ENCODE assay signal across 9 cellular contexts in the genomic region with DNA sequence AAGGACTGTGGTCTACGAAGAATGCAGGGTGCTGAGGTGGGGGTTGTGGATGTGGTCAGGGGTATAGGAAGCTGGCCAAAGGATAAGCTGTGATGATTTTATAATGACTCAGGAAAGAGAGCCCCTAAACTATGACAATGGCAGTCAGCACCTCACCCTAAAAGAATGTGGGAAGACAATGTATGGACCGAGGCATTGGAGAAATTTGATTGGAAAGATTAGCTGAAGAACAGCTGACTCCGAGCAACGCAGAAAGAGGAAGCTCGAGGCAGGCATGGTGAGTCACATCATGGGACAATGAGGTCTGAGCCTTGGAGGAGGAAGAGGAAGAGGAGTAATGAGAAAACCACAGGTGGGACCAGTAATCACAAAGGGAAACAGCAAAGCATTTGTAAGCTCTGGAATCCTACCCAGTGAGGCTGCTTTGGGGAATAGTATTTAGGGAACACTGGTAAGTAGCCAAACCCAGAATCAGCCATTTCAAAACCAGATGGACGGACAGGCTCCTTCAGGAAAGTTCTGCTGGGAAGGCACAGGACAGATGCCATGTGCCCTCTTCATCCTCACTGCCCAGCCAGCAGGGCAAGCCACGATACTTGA.
DNase-seq lines count a peak whose midpoint lies in the region; ATAC-seq, FAIRE-seq and TF ChIP-seq lines count a peak whose summit lies in the region.
"Had no signal": no experiment of that assay in that cellular context is flagged by ENCODE, and none has a peak within 500 bp of the region (broad histone marks: within the 10 kb centered on the region; RNA-seq: fewer than 3 reads in every experiment).

No MANE protein-coding gene starts in this region.

- H3K4me1 Mint-ChIP-seq in mesothelial cell of epicardium, result no peaks in the 10 kb centered on the region

- no peaks in the 10 kb centered on the region for H3K9me3 ChIP-seq in uterus

- H3K27me3 Mint-ChIP-seq in mesothelial cell of epicardium (ENCODE audit: low read depth), result peaks cover 15% of the 10 kb centered on the region

- no peaks in the 10 kb centered on the region for H3K36me3 ChIP-seq in uterus

- H3K4me3 ChIP-seq in fibroblast of mammary gland (ENCODE audit: control insufficient read depth, low read depth, low read length), result no peak overlapping the region
- H3K4me3 ChIP-seq in uterus, result no peak overlapping the region

- peak; percentile 85 for FAIRE-seq in G401.6 (lab: Jason Lieb, UNC)

- TF ChIP-seq POLR2A in uterus (IDR thresholded peaks at IDR 0.05), result no peak

- no peaks in the 10 kb centered on the region for H3K4me1 ChIP-seq in uterus

- no peak for ATAC-seq in GM21390 (IDR thresholded peaks at IDR 0.05; ENCODE audit: unreplicated experiment)

- H3K4me3 Mint-ChIP-seq in mesothelial cell of epicardium, result no peak overlapping the region

- DNase-seq in RPMI7951 (ENCODE audit: low read depth), result peak; percentile 99
- DNase-seq in fibroblast of mammary gland (ENCODE audit: low read depth), result peak; percentile 98
- DNase-seq in pons (ENCODE audit: low spot score), result peak; percentile 85
- DNase-seq in uterus, result no peak
- DNase-seq in foreskin melanocyte, result no peak
- no peak for DNase-seq in mesothelial cell of epicardium (ENCODE audit: low spot score in 2 of 2, unreplicated experiment in 2 of 2)
- DNase-seq: occipital lobe had no signal

- TF ChIP-seq CTCF in fibroblast of mammary gland (conservative IDR thresholded peaks at IDR 0.05; ENCODE audit: control insufficient read depth, insufficient read depth, low read depth, low read length), result no peak
- no peak for TF ChIP-seq CTCF in uterus (IDR thresholded peaks at IDR 0.05)
- no peak for TF ChIP-seq CTCF in mesothelial cell of epicardium (IDR thresholded peaks at IDR 0.05; ENCODE audit: unreplicated experiment)

- H3K27me3 ChIP-seq in uterus, result no peaks in the 10 kb centered on the region

- no peak overlapping the region for H3K27ac ChIP-seq in uterus

- no peak overlapping the region for H3K27ac Mint-ChIP-seq in mesothelial cell of epicardium

- intact Hi-C loops in uterus (cut with DNase I; ENCODE audit: low total_unique reads), result no loop called here

- no peaks in the 10 kb centered on the region for H3K9me3 Mint-ChIP-seq in mesothelial cell of epicardium

- H3K36me3 Mint-ChIP-seq in mesothelial cell of epicardium, result no peaks in the 10 kb centered on the region

Comparison
In these comparisons a context has a peak if more than half of its experiments do, and no peak if none do; other contexts are left out.
1. DNase-seq: peak in RPMI7951 (single experiment), fibroblast of mammary gland (single experiment) and pons (single experiment); none in uterus (0 of 2), foreskin melanocyte (single experiment) and mesothelial cell of epicardium (0 of 2).